In the genomic region with DNA sequence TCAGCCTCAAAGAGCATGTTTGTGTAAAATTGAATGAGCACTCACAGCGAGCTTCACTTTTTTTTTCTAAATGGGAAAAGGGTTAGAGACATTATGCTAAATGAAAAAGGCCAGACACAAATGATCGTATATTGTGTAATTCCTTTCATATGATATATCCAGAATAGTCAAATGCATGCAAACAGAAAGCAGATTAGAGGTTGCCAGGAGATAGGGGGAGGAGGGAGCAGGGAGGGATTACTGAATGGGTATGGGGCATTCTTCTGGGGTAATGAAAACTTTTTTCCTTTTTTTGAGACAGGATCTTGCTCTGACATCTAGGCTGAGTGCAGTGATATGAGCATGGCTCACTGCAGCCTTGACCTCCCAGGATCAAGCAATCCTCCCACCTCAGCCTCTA, we compare ENCODE assay signal across 28 cellular contexts.
"Had no signal": no experiment of that assay in that cellular context is flagged by ENCODE, and none has a peak within 500 bp of the region (broad histone marks: within the 10 kb centered on the region; RNA-seq: fewer than 3 reads in every experiment).

No MANE protein-coding gene starts in this region.

- H3K27me3 Mint-ChIP-seq: stimulated activated memory B cell treated with anti-CD40 and anti-IgM and Interleukin-4, amounts not matched to agents 10 μg/mL and 1 μg/mL and 100 μg/mL, for 72 hours; stimulated activated naive CD8-positive, alpha-beta T cell treated with anti-CD3 and anti-CD28 coated beads, Interleukin-15, amount 100 ng/mL, for 72 hours; type B pancreatic cell had no signal

- H3K4me3 Mint-ChIP-seq: stimulated activated memory B cell treated with anti-CD40 and anti-IgM and Interleukin-4, amounts not matched to agents 10 μg/mL and 1 μg/mL and 100 μg/mL, for 72 hours; stimulated activated naive B cell treated with anti-CD40 and anti-IgM and Interleukin-4, amounts not matched to agents 10 μg/mL and 1 μg/mL and 100 μg/mL, for 72 hours; stimulated activated naive CD8-positive, alpha-beta T cell treated with anti-CD3 and anti-CD28 coated beads, Interleukin-15, amount 100 ng/mL, for 72 hours; stimulated activated naive CD8-positive, alpha-beta T cell treated with anti-CD3 and anti-CD28 coated beads, Interleukin-15, Interleukin-2, amounts not matched to agents 100 ng/mL and 50 ng/mL, for 24 hours; type B pancreatic cell had no signal

- H3K36me3 Mint-ChIP-seq: stimulated activated memory B cell treated with anti-CD40 and anti-IgM and Interleukin-4, amounts not matched to agents 10 μg/mL and 1 μg/mL and 100 μg/mL, for 72 hours; stimulated activated naive B cell treated with anti-CD40 and anti-IgM and Interleukin-4, amounts not matched to agents 10 μg/mL and 1 μg/mL and 100 μg/mL, for 72 hours; type B pancreatic cell had no signal

- H3K4me1 ChIP-seq: stomach, suprapubic skin, testis, thyroid gland, tibial artery, tibial nerve, transverse colon, upper lobe of left lung, upper lobe of right lung, uterus, vagina had no signal

- H3K36me3 ChIP-seq: stomach, suprapubic skin, thoracic aorta, thyroid gland, tibial artery, tibial nerve, transverse colon, upper lobe of left lung, upper lobe of right lung, uterus, vagina had no signal

- H3K4me3 ChIP-seq: stomach, suprapubic skin, testis, thoracic aorta, thyroid gland, tibial artery, tibial nerve, transverse colon, upper lobe of left lung, upper lobe of right lung, uterus, vagina had no signal

- H3K9me3 Mint-ChIP-seq: stimulated activated memory B cell treated with anti-CD40 and anti-IgM and Interleukin-4, amounts not matched to agents 10 μg/mL and 1 μg/mL and 100 μg/mL, for 72 hours; stimulated activated naive CD8-positive, alpha-beta T cell treated with anti-CD3 and anti-CD28 coated beads, Interleukin-15, Interleukin-2, amounts not matched to agents 100 ng/mL and 50 ng/mL, for 24 hours had no signal

- H3K27ac Mint-ChIP-seq: stimulated activated memory B cell treated with anti-CD40 and anti-IgM and Interleukin-4, amounts not matched to agents 10 μg/mL and 1 μg/mL and 100 μg/mL, for 72 hours; stimulated activated naive B cell treated with anti-CD40 and anti-IgM and Interleukin-4, amounts not matched to agents 10 μg/mL and 1 μg/mL and 100 μg/mL, for 72 hours; stimulated activated naive CD8-positive, alpha-beta T cell treated with anti-CD3 and anti-CD28 coated beads, Interleukin-15, amount 100 ng/mL, for 72 hours; stimulated activated naive CD8-positive, alpha-beta T cell treated with anti-CD3 and anti-CD28 coated beads, Interleukin-15, Interleukin-2, amounts not matched to agents 100 ng/mL and 50 ng/mL, for 24 hours; type B pancreatic cell had no signal

- H3K9me3 ChIP-seq: stomach, suprapubic skin, testis, thoracic aorta, thyroid gland, tibial artery, tibial nerve, transverse colon, upper lobe of left lung, upper lobe of right lung, uterus, vagina had no signal

- ATAC-seq: stimulated activated memory B cell treated with anti-CD40 and anti-IgM and Interleukin-4, amounts not matched to agents 10 μg/mL and 1 μg/mL and 100 μg/mL, for 72 hours; stimulated activated naive B cell treated with anti-CD40 and anti-IgM and Interleukin-4, amounts not matched to agents 10 μg/mL and 1 μg/mL and 100 μg/mL, for 72 hours; stimulated activated naive CD8-positive, alpha-beta T cell treated with anti-CD3 and anti-CD28 coated beads, Interleukin-15, amount 100 ng/mL, for 72 hours; stimulated activated naive CD8-positive, alpha-beta T cell treated with anti-CD3 and anti-CD28 coated beads, Interleukin-15, Interleukin-2, amounts not matched to agents 100 U/mL and 50 U/mL, for 24 hours; upper lobe of right lung had no signal

- H3K27me3 ChIP-seq: stomach, suprapubic skin, testis, thyroid gland, tibial artery, tibial nerve, transverse colon, upper lobe of left lung, upper lobe of right lung, uterus, vagina had no signal

- DNase-seq: stimulated activated CD4-positive, alpha-beta T cell treated with anti-CD3 and anti-CD28 coated beads, Interleukin-2, amount 100 ng/mL, for 24 hours; stimulated activated CD4-positive, alpha-beta T cell treated with anti-CD3 and anti-CD28 coated beads, Interleukin-2, amount 100 ng/mL, for 48 hours; stimulated activated CD4-positive, alpha-beta T cell treated with anti-CD3 and anti-CD28 coated beads, Interleukin-4, amount 100 ng/mL, for 1 hour; stimulated activated CD4-positive, alpha-beta T cell treated with anti-CD3 and anti-CD28 coated beads, Interleukin-4, amount 100 ng/mL, for 24 hours; stimulated activated CD4-positive, alpha-beta T cell treated with anti-CD3 and anti-CD28 coated beads, Interleukin-4, amount 100 ng/mL, for 4 hours; stimulated activated CD8-positive, alpha-beta memory T cell treated with anti-CD3 and anti-CD28 coated beads, Interleukin-4, amount 100 ng/mL, for 48 hours; stimulated activated naive B cell treated with anti-CD40 and anti-IgM and Interleukin-4, amounts not matched to agents 10 μg/mL and 1 μg/mL and 100 μg/mL, for 72 hours; stimulated activated naive CD4-positive, alpha-beta T cell; stimulated activated naive CD4-positive, alpha-beta T cell treated with Interleukin-2 at 50 U/mL for 16 hours; stimulated activated naive CD8-positive, alpha-beta T cell treated with anti-CD3 and anti-CD28 coated beads, Interleukin-15, amount 100 ng/mL, for 72 hours; stimulated activated naive CD8-positive, alpha-beta T cell treated with anti-CD3 and anti-CD28 coated beads, Interleukin-15, Interleukin-2, amounts not matched to agents 100 U/mL and 50 U/mL, for 24 hours; stomach; substantia nigra; testis; thyroid gland; tibial artery; transverse colon; trophoblast cell; upper lobe of left lung; upper lobe of right lung; uterus had no signal

- H3K27ac ChIP-seq: stomach, suprapubic skin, testis, thoracic aorta, thyroid gland, tibial artery, tibial nerve, transverse colon, upper lobe of left lung, upper lobe of right lung, uterus, vagina had no signal
